Comparison of ENCODE assay signal across 18 cellular contexts in genomic region chr19:39200066-39200817, GRCh38. TPM values are rescaled to one million over a fixed set of nuclear protein-coding genes. Genes with fewer than 3 reads are reported as not detected.
DNase-seq lines count a peak whose midpoint lies in the region; ATAC-seq and TF ChIP-seq lines count a peak whose summit lies in the region.
"Had no signal": no experiment of that assay in that cellular context is flagged by ENCODE, and none has a peak within 500 bp of the region (broad histone marks: within the 10 kb centered on the region; RNA-seq: fewer than 3 reads in every experiment).

No MANE protein-coding gene starts in this region.

- no peak for TF ChIP-seq CTCF in osteoblast (IDR thresholded peaks at IDR 0.05; ENCODE audit: extremely low read depth, low read depth, low read length)

- no peaks in the 10 kb centered on the region for H3K79me2 ChIP-seq in osteoblast (ENCODE audit: insufficient read depth, low read length)

- H2AFZ ChIP-seq in osteoblast (ENCODE audit: low read length): no peak overlapping the region

- H3K27me3 ChIP-seq in H7 (ENCODE audit: control insufficient read depth, insufficient read depth, low read length) (peaks cover 25% of the 10 kb centered on the region), esophagus (ENCODE audit: control insufficient read depth in 1 of 2, insufficient read depth in 2 of 2, low read length in 2 of 2) (peaks cover 0 to 4% of the 10 kb centered on the region in 2 donors), osteoblast (ENCODE audit: insufficient read depth, low read length) (peaks cover 58% of the 10 kb centered on the region)

- 72 to 83% methylated on average over 28 to 32 of the region's 32 CpGs for WGBS in esophagus, 2 donors

- H3K4me3 ChIP-seq in H7 (ENCODE audit: insufficient read depth, low read depth, low read length) (no peak overlapping the region), esophagus (ENCODE audit: low read depth in 1 of 2, low read length in 2 of 2) (peak overlapping the region; percentile 30 to 61), osteoblast (ENCODE audit: insufficient read depth, low read length) (no peak overlapping the region)
- H3K4me3 ChIP-seq: BLaER1 had no signal

- H3K27ac ChIP-seq in esophagus (ENCODE audit: low read depth in 2 of 2, low read length in 1 of 2) (no peak overlapping the region), osteoblast (ENCODE audit: low read depth, low read length) (no peak overlapping the region)
- H3K27ac ChIP-seq: 22Rv1, BLaER1 had no signal

- peaks cover 0 to 6% of the 10 kb centered on the region in 2 donors for H3K9me3 ChIP-seq in esophagus (ENCODE audit: control insufficient read depth in 2 of 2, insufficient read depth in 1 of 2, low read depth in 1 of 2, low read length in 1 of 2)
- H3K9me3 ChIP-seq in osteoblast (ENCODE audit: low read depth, low read length): no peaks in the 10 kb centered on the region
- H3K9me3 ChIP-seq: BLaER1, Caco-2 had no signal

- H3K36me3 ChIP-seq in H7 (replicated peaks; ENCODE audit: control insufficient read depth, insufficient read depth, low read length): no peaks in the 10 kb centered on the region
- H3K36me3 ChIP-seq in esophagus (ENCODE audit: control insufficient read depth in 2 of 2, insufficient read depth in 2 of 2, low read length in 1 of 2): peaks cover 0 to 6% of the 10 kb centered on the region in 2 donors
- no peaks in the 10 kb centered on the region for H3K36me3 ChIP-seq in osteoblast (ENCODE audit: insufficient read depth, low read length)
- H3K36me3 ChIP-seq: BLaER1 had no signal

- peaks cover 0 to 10% of the 10 kb centered on the region in 2 donors for H3K4me1 ChIP-seq in esophagus (ENCODE audit: control insufficient read depth in 2 of 2, insufficient read depth in 2 of 2, low read length in 1 of 2)
- no peaks in the 10 kb centered on the region for H3K4me1 ChIP-seq in osteoblast (ENCODE audit: insufficient read depth, low read length)

- no peak overlapping the region for H3K4me2 ChIP-seq in osteoblast (ENCODE audit: insufficient read depth, low read length)
- H3K4me2 ChIP-seq: BLaER1 had no signal

- H4K20me1 ChIP-seq in osteoblast (ENCODE audit: insufficient read depth, low read length): no peaks in the 10 kb centered on the region
- H4K20me1 ChIP-seq: BLaER1 had no signal

- no peak for ATAC-seq in HG03025 (IDR thresholded peaks at IDR 0.05; ENCODE audit: low FRiP score, unreplicated experiment)
- no peak for ATAC-seq in HG03342 (IDR thresholded peaks at IDR 0.05; ENCODE audit: unreplicated experiment)
- no peak for ATAC-seq in GM19351 (IDR thresholded peaks at IDR 0.05; ENCODE audit: unreplicated experiment)
- ATAC-seq: HCT116 had no signal

- DNase-seq in NCI-H146 (lab: John Stamatoyannopoulos, UW) (peak; percentile 22), NCI-H146 treated with DMSO at 0.1 percent for 48 hours (lab: John Stamatoyannopoulos, UW; ENCODE audit: unreplicated experiment) (no peak), H7 (peak; percentile 43), osteoblast (ENCODE audit: insufficient read length, low spot score, missing footprints) (peak; percentile 59)
- DNase-seq: AML-193; Caco-2; CD8-positive, alpha-beta memory T cell; DMS 273 treated with DMSO at 0.1 percent for 48 hours had no signal

RNA-seq across cellular contexts. Expression of gene NCCRP1, which starts 3.5 kb away (rescaled TPM):
- total RNA-seq in H7 (2014; rRNA removed; shearing (Covaris generic)): not detected in 2 replicates
- 100 to 1,000 TPM; 296 to 510 TPM for polyA plus RNA-seq in esophagus
- not detected in 2 replicates for total RNA-seq in osteoblast
- total RNA-seq: CD8-positive, alpha-beta memory T cell; H4 had no signal
- polyA plus RNA-seq: CD8-positive, alpha-beta memory T cell; IgD-negative memory B cell had no signal

RNA-seq across cellular contexts. Expression of gene SYCN, which starts 3.8 kb away (rescaled TPM):
- total RNA-seq in H7 (2014; rRNA removed; shearing (Covaris generic)): not detected in 2 replicates
- polyA plus RNA-seq in esophagus: under 1 TPM in 1 of 2 donors, not detected in 1; 0.22 TPM
- total RNA-seq in osteoblast: not detected in 2 replicates
- total RNA-seq: Caco-2; CD8-positive, alpha-beta memory T cell; Daoy; H4 had no signal
- polyA plus RNA-seq: CD8-positive, alpha-beta memory T cell; IgD-negative memory B cell had no signal

RNA-seq across cellular contexts. Expression of gene IFNL3, which starts 44.6 kb away (rescaled TPM):
- total RNA-seq in H7 (2014; rRNA removed; shearing (Covaris generic)): not detected in 2 replicates
- not detected for polyA plus RNA-seq in esophagus
- total RNA-seq in osteoblast: not detected in 2 replicates
- total RNA-seq: Caco-2; CD8-positive, alpha-beta memory T cell; Daoy; H4 had no signal
- polyA plus RNA-seq: CD8-positive, alpha-beta memory T cell; IgD-negative memory B cell had no signal

RNA-seq across cellular contexts. Expression of gene IFNL4, which starts 48.4 kb away (rescaled TPM):
- not detected in 2 replicates for total RNA-seq in H7 (2014; rRNA removed; shearing (Covaris generic))
- not detected for polyA plus RNA-seq in esophagus
- total RNA-seq in osteoblast: not detected in 2 replicates
- total RNA-seq: Caco-2, Daoy, H4 had no signal
- polyA plus RNA-seq: CD8-positive, alpha-beta memory T cell; IgD-negative memory B cell had no signal

Comparison
In these comparisons a context has a peak if more than half of its experiments do, and no peak if none do; other contexts are left out.
1. H3K4me3 ChIP-seq: peak in esophagus (2 of 2); none in H7 (single experiment) and osteoblast (single experiment).